Comparison of ENCODE assay signal across 9 cellular contexts in the genomic region with DNA sequence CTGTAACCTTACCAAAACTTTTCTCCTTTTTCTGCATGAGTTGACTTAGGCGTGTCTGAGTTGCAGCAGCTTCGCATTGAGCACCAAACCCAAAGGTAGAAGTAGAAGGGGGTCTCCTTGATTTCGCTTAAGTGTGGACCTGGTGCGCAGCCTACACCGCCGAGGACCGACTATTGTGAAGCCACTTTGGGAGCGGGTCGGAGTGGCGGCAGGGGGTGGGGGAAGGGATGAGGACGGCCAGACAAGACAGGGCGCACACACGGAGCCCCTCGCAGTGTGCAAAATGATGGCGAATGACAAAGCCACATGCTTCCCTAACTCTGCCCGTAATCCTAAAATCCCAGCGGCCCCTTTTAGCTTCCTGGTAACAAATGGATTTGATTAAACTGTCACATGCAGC. TPM values are rescaled to one million over a fixed set of nuclear protein-coding genes. Genes with fewer than 3 reads are reported as not detected.
DNase-seq lines count a peak whose midpoint lies in the region; ATAC-seq and TF ChIP-seq lines count a peak whose summit lies in the region.
"Had no signal": no experiment of that assay in that cellular context is flagged by ENCODE, and none has a peak within 500 bp of the region (broad histone marks: within the 10 kb centered on the region; RNA-seq: fewer than 3 reads in every experiment).

No MANE protein-coding gene starts in this region.

- H3K4me3 Mint-ChIP-seq in type B pancreatic cell = peak overlapping the region; percentile 91

- H3K36me3 ChIP-seq in esophagus muscularis mucosa = no peaks in the 10 kb centered on the region
- H3K36me3 ChIP-seq in muscle layer of colon (ENCODE audit: insufficient read depth, low read length) = peaks cover under 1% of the 10 kb centered on the region
- H3K36me3 ChIP-seq: neutrophil had no signal

- H3K27me3 ChIP-seq in esophagus muscularis mucosa (no peaks in the 10 kb centered on the region), muscle layer of colon (ENCODE audit: control insufficient read depth in 1 of 2, insufficient read depth in 2 of 2, low read length in 2 of 2) (no peaks in the 10 kb centered on the region)

- TF ChIP-seq POLR2A in esophagus muscularis mucosa (IDR thresholded peaks at IDR 0.05; ENCODE audit: low read depth) = no peak

- intact Hi-C loops in esophagus muscularis mucosa (cut with DNase I) = no loop called here

- DNase-seq in NCI-H345 treated with DMSO at 0.1 percent for 48 hours (lab: John Stamatoyannopoulos, UW; ENCODE audit: unreplicated experiment) (peak; percentile 27), esophagus muscularis mucosa (ENCODE audit: extremely low spot score) (no peak), type B pancreatic cell (ENCODE audit: extremely low spot score, unreplicated experiment) (no peak), DMS 273 treated with DMSO at 0.1 percent for 48 hours (lab: John Stamatoyannopoulos, UW) (no peak), DMS79 (lab: John Stamatoyannopoulos, UW) (no peak)
- DNase-seq: activated gamma-delta T cell had no signal

- TF ChIP-seq CTCF in esophagus muscularis mucosa (IDR thresholded peaks at IDR 0.05) (no peak), type B pancreatic cell (conservative IDR thresholded peaks at IDR 0.05) (no peak)

- H3K27ac Mint-ChIP-seq in type B pancreatic cell = no peak overlapping the region

- H3K27ac ChIP-seq in esophagus muscularis mucosa (replicated peaks in 1 of 4) (peak overlapping the region; percentile 77 to 86 (median 83)), muscle layer of colon (ENCODE audit: low read depth, low read length) (peak overlapping the region; percentile 73)
- H3K27ac ChIP-seq: neutrophil had no signal

- H3K9me3 Mint-ChIP-seq in type B pancreatic cell = no peaks in the 10 kb centered on the region

- TF ChIP-seq EP300 in esophagus muscularis mucosa (IDR thresholded peaks at IDR 0.05) = no peak

- 28% methylated on average over 17 of the region's 17 CpGs for WGBS in esophagus muscularis mucosa

- no peaks in the 10 kb centered on the region for H3K36me3 Mint-ChIP-seq in type B pancreatic cell

- H3K9ac ChIP-seq in muscle layer of colon (ENCODE audit: low read length) = peak overlapping the region; percentile 55

- peaks cover 9% of the 10 kb centered on the region for H3K4me1 Mint-ChIP-seq in type B pancreatic cell (ENCODE audit: unreplicated experiment)

- H3K4me3 ChIP-seq in esophagus muscularis mucosa (peak overlapping the region; percentile 53 to 72 (median 63)), muscle layer of colon (ENCODE audit: low read depth in 1 of 2, low read length in 2 of 2) (peak overlapping the region; percentile 63 to 81)

- H3K4me1 ChIP-seq in esophagus muscularis mucosa (peaks cover 7 to 62% (median 43%) of the 10 kb centered on the region in 4 donors), muscle layer of colon (ENCODE audit: insufficient read depth, low read length) (no peaks in the 10 kb centered on the region)

- H3K9me3 ChIP-seq in esophagus muscularis mucosa (no peaks in the 10 kb centered on the region), muscle layer of colon (ENCODE audit: low read length) (no peaks in the 10 kb centered on the region)
- H3K9me3 ChIP-seq: neutrophil had no signal

- no peak for ATAC-seq in GM21360 (IDR thresholded peaks at IDR 0.05; ENCODE audit: unreplicated experiment)

- H3K27me3 Mint-ChIP-seq in type B pancreatic cell = peaks cover 91% of the 10 kb centered on the region

RNA-seq across cellular contexts. Expression of gene LMO3, which starts 1.1 kb away (rescaled TPM):
- total RNA-seq in esophagus muscularis mucosa (100 to 1,000 TPM in 3 of 4 donors, 10 to 100 TPM in 1; 66.1 to 152 (median 138) TPM), type B pancreatic cell (ENCODE audit: low replicate concordance) (4.1 and 4.4 TPM in 2 replicates)

Comparison
In these comparisons a context has a peak if more than half of its experiments do, and no peak if none do; other contexts are left out.
1. RNA of gene LMO3, which starts 1.1 kb away (total RNA-seq): 66.1 to 152 TPM in esophagus muscularis mucosa; 4.1 to 4.4 TPM in type B pancreatic cell; every median in the first group is over 10 times any median in the second.